In the genomic region with DNA sequence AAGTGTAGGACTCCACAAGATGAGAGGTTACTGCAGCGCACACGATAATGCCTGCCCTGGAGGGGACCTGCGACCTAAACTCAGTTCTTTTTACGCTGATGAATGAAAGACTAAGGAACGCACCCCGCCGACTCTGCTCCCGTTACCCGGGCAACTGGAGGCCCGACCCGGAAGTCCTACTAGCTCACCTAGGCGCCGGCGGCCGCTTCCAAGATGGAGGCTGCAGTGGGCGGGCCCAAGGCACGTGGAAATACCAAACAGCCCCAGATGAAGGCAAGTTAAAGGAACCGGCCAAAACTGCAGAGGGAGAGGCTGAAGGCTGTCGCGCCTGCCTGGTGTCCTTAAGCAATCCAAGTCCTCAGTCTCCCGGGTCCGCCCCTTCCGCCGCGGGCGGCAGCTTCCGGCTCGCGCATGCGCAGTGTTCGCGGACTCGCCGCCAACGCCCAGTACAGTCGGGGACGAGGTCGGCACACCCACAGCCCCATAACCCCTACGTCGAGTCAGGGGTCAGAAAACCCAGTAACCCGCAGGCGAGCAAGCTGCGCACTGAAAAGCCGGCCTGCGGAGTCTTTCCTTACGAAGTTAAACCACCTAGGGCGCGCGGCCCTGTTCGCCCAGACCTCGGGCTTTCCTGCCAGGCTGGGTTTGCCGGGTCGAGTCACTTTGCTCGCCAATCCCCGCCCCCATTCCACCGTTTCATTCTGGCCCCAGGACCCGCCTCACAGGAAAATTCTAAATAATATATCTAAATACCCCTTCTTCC, we compare ENCODE assay signal across 1 cellular context.
TF ChIP-seq lines count a peak whose summit lies in the region.

A gene with protein sequence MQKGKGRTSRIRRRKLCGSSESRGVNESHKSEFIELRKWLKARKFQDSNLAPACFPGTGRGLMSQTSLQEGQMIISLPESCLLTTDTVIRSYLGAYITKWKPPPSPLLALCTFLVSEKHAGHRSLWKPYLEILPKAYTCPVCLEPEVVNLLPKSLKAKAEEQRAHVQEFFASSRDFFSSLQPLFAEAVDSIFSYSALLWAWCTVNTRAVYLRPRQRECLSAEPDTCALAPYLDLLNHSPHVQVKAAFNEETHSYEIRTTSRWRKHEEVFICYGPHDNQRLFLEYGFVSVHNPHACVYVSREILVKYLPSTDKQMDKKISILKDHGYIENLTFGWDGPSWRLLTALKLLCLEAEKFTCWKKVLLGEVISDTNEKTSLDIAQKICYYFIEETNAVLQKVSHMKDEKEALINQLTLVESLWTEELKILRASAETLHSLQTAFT (minus strand): TSS at position 368 of the 763 bp plus-strand sequence. CDS start 1,638 bp downstream, outside the sequence.

TF ChIP-seq in K562, 482 proteins besides CTCF, POLR2A, EP300 and RAD21 (continued from another document and continues in another):
- TF ChIP-seq, protein P1, sequence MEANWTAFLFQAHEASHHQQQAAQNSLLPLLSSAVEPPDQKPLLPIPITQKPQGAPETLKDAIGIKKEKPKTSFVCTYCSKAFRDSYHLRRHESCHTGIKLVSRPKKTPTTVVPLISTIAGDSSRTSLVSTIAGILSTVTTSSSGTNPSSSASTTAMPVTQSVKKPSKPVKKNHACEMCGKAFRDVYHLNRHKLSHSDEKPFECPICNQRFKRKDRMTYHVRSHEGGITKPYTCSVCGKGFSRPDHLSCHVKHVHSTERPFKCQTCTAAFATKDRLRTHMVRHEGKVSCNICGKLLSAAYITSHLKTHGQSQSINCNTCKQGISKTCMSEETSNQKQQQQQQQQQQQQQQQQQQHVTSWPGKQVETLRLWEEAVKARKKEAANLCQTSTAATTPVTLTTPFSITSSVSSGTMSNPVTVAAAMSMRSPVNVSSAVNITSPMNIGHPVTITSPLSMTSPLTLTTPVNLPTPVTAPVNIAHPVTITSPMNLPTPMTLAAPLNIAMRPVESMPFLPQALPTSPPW (CRISPR knock-in tag; IDR thresholded peaks at IDR 0.05) = peak; percentile 57
- TF ChIP-seq, protein P2, sequence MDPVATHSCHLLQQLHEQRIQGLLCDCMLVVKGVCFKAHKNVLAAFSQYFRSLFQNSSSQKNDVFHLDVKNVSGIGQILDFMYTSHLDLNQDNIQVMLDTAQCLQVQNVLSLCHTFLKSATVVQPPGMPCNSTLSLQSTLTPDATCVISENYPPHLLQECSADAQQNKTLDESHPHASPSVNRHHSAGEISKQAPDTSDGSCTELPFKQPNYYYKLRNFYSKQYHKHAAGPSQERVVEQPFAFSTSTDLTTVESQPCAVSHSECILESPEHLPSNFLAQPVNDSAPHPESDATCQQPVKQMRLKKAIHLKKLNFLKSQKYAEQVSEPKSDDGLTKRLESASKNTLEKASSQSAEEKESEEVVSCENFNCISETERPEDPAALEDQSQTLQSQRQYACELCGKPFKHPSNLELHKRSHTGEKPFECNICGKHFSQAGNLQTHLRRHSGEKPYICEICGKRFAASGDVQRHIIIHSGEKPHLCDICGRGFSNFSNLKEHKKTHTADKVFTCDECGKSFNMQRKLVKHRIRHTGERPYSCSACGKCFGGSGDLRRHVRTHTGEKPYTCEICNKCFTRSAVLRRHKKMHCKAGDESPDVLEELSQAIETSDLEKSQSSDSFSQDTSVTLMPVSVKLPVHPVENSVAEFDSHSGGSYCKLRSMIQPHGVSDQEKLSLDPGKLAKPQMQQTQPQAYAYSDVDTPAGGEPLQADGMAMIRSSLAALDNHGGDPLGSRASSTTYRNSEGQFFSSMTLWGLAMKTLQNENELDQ (CRISPR knock-in tag; IDR thresholded peaks at IDR 0.05; ENCODE audit: borderline replicate concordance) = no peak
- peak; percentile 8; the same call in 1 of the 2 replicates for TF ChIP-seq ZNF263 (CRISPR knock-in tag; IDR thresholded peaks at IDR 0.05; ENCODE audit: borderline replicate concordance)
- TF ChIP-seq POLR2G (IDR thresholded peaks at IDR 0.05; ENCODE audit: low read depth, low read length) = peak; percentile 92
- TF ChIP-seq, protein P3, sequence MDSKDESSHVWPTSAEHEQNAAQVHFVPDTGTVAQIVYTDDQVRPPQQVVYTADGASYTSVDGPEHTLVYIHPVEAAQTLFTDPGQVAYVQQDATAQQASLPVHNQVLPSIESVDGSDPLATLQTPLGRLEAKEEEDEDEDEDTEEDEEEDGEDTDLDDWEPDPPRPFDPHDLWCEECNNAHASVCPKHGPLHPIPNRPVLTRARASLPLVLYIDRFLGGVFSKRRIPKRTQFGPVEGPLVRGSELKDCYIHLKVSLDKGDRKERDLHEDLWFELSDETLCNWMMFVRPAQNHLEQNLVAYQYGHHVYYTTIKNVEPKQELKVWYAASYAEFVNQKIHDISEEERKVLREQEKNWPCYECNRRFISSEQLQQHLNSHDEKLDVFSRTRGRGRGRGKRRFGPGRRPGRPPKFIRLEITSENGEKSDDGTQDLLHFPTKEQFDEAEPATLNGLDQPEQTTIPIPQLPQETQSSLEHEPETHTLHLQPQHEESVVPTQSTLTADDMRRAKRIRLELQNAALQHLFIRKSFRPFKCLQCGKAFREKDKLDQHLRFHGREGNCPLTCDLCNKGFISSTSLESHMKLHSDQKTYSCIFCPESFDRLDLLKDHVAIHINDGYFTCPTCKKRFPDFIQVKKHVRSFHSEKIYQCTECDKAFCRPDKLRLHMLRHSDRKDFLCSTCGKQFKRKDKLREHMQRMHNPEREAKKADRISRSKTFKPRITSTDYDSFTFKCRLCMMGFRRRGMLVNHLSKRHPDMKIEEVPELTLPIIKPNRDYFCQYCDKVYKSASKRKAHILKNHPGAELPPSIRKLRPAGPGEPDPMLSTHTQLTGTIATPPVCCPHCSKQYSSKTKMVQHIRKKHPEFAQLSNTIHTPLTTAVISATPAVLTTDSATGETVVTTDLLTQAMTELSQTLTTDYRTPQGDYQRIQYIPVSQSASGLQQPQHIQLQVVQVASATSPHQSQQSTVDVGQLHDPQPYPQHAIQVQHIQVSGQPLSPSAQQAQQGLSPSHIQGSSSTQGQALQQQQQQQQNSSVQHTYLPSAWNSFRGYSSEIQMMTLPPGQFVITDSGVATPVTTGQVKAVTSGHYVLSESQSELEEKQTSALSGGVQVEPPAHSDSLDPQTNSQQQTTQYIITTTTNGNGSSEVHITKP (IDR thresholded peaks at IDR 0.05; ENCODE audit: partially characterized antibody) = peak; percentile 72
- TF ChIP-seq, protein P4, sequence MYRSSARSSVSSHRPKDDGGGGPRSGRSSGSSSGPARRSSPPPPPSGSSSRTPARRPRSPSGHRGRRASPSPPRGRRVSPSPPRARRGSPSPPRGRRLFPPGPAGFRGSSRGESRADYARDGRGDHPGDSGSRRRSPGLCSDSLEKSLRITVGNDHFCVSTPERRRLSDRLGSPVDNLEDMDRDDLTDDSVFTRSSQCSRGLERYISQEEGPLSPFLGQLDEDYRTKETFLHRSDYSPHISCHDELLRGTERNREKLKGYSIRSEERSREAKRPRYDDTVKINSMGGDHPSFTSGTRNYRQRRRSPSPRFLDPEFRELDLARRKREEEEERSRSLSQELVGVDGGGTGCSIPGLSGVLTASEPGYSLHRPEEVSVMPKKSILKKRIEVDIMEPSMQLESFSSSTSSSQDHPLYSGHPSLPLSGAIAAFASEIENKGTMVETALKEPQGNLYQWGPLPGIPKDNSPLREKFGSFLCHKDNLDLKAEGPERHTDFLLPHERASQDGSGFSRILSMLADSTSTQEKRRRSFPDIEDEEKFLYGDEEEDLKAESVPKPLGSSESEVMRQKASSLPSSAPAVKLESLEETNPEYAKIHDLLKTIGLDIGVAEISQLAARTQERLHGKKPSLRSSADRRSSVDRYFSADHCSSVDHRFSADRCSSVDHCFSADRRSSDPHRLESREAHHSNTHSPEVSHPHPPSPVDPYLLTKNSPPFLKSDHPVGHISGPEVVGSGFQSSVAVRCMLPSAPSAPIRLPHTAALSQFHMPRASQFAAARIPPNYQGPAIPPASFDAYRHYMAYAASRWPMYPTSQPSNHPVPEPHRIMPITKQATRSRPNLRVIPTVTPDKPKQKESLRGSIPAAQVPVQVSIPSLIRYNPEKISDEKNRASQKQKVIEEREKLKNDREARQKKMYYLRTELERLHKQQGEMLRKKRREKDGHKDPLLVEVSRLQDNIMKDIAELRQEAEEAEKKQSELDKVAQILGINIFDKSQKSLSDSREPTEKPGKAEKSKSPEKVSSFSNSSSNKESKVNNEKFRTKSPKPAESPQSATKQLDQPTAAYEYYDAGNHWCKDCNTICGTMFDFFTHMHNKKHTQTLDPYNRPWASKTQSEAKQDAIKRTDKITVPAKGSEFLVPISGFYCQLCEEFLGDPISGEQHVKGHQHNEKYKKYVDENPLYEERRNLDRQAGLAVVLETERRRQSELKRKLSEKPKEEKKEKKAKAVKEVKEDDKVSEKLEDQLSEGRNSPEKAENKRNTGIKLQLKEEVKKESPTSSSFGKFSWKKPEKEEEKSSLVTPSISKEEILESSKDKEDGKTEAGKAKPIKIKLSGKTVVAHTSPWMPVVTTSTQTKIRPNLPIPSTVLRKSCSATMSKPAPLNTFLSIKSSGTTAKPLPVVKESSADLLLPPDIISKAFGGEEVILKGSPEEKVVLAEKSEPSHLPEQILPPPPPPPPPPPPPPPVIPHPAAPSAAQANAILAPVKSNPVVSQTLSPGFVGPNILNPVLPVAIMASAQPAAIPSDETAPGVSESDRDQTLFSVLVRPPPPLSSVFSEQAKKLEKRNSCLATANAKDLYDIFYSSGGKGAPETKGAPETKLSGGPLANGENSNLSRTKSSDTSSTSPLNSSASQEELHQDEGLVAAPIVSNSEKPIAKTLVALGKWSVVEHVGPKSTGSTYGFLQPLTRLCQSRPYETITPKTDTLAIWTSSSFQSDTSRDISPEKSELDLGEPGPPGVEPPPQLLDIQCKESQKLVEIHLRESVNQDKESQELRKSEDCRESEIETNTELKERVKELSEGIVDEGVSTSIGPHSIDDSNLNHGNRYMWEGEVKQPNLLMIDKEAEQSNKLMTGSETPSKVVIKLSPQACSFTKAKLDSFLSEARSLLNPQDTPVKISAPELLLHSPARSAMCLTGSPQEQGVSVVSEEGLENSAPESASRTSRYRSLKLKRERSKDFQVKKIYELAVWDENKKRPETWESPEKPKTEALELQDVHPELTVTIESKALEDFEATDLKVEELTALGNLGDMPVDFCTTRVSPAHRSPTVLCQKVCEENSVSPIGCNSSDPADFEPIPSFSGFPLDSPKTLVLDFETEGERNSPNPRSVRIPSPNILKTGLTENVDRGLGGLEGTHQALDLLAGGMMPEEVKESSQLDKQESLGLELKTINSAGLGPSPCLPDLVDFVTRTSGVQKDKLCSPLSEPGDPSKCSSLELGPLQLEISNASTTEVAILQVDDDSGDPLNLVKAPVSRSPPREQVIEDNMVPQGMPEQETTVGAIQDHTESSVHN (IDR thresholded peaks at IDR 0.05; ENCODE audit: borderline replicate concordance in 1 of 2, low read depth in 1 of 2) = no peak
- TF ChIP-seq ETV5 (CRISPR knock-in tag; IDR thresholded peaks at IDR 0.05; ENCODE audit: low read depth) = peak; percentile 51
- no peak for TF ChIP-seq RUNX1 (IDR thresholded peaks at IDR 0.05; ENCODE audit: low read depth)
- peak; percentile 73; the same call in 1 of the 2 replicates for TF ChIP-seq ZNF431 (CRISPR knock-in tag; IDR thresholded peaks at IDR 0.05)
- TF ChIP-seq, protein P5, sequence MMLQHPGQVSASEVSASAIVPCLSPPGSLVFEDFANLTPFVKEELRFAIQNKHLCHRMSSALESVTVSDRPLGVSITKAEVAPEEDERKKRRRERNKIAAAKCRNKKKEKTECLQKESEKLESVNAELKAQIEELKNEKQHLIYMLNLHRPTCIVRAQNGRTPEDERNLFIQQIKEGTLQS (IDR thresholded peaks at IDR 0.05) = no peak
- TF ChIP-seq, protein P5 (CRISPR knock-in tag; conservative IDR thresholded peaks at IDR 0.05) = 0 out of 2 replicates have a peak, but pooled peaks have one; percentile 10
- peak; percentile 91 for TF ChIP-seq SUPT5H (IDR thresholded peaks at IDR 0.05)
- TF ChIP-seq FOXK1 (CRISPR knock-in tag; IDR thresholded peaks at IDR 0.05; ENCODE audit: borderline replicate concordance) = peak; percentile 77
- no peak for TF ChIP-seq CCNT2 (IDR thresholded peaks at IDR 0.05; ENCODE audit: borderline replicate concordance, extremely low read depth, insufficient read length, low read depth, low read length)
- TF ChIP-seq, protein P6, sequence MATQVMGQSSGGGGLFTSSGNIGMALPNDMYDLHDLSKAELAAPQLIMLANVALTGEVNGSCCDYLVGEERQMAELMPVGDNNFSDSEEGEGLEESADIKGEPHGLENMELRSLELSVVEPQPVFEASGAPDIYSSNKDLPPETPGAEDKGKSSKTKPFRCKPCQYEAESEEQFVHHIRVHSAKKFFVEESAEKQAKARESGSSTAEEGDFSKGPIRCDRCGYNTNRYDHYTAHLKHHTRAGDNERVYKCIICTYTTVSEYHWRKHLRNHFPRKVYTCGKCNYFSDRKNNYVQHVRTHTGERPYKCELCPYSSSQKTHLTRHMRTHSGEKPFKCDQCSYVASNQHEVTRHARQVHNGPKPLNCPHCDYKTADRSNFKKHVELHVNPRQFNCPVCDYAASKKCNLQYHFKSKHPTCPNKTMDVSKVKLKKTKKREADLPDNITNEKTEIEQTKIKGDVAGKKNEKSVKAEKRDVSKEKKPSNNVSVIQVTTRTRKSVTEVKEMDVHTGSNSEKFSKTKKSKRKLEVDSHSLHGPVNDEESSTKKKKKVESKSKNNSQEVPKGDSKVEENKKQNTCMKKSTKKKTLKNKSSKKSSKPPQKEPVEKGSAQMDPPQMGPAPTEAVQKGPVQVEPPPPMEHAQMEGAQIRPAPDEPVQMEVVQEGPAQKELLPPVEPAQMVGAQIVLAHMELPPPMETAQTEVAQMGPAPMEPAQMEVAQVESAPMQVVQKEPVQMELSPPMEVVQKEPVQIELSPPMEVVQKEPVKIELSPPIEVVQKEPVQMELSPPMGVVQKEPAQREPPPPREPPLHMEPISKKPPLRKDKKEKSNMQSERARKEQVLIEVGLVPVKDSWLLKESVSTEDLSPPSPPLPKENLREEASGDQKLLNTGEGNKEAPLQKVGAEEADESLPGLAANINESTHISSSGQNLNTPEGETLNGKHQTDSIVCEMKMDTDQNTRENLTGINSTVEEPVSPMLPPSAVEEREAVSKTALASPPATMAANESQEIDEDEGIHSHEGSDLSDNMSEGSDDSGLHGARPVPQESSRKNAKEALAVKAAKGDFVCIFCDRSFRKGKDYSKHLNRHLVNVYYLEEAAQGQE (CRISPR knock-in tag; IDR thresholded peaks at IDR 0.05; ENCODE audit: low read depth) = no peak
- 0 out of 2 replicates have a peak, but pooled peaks have one; percentile 26 for TF ChIP-seq HLTF (IDR thresholded peaks at IDR 0.05)
- TF ChIP-seq NBN (IDR thresholded peaks at IDR 0.05; ENCODE audit: low read depth) = 0 out of 2 replicates have a peak, but pooled peaks have one; percentile 42
- peak; percentile 79 for TF ChIP-seq L3MBTL2 (IDR thresholded peaks at IDR 0.05)
- 0 out of 2 replicates have a peak, but pooled peaks have one; percentile 35 for TF ChIP-seq ZBTB1 (CRISPR knock-in tag; IDR thresholded peaks at IDR 0.05; ENCODE audit: borderline replicate concordance, low read depth)
- TF ChIP-seq OTX1 (CRISPR knock-in tag; IDR thresholded peaks at IDR 0.05) = peak; percentile 8; the same call in 1 of the 2 replicates
- TF ChIP-seq, protein P7, sequence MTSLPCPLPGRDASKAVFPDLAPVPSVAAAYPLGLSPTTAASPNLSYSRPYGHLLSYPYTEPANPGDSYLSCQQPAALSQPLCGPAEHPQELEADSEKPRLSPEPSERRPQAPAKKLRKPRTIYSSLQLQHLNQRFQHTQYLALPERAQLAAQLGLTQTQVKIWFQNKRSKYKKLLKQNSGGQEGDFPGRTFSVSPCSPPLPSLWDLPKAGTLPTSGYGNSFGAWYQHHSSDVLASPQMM (CRISPR knock-in tag; IDR thresholded peaks at IDR 0.05) = no peak
- TF ChIP-seq NCOA4 (IDR thresholded peaks at IDR 0.05; ENCODE audit: partially characterized antibody) = no peak
- TF ChIP-seq, protein P8, sequence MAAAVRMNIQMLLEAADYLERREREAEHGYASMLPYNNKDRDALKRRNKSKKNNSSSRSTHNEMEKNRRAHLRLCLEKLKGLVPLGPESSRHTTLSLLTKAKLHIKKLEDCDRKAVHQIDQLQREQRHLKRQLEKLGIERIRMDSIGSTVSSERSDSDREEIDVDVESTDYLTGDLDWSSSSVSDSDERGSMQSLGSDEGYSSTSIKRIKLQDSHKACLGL (CRISPR knock-in tag; IDR thresholded peaks at IDR 0.05; ENCODE audit: borderline replicate concordance, poor library complexity, severe bottlenecking) = peak; percentile 92
- no peak for TF ChIP-seq ZNF384 (IDR thresholded peaks at IDR 0.05; ENCODE audit: low read depth, low read length)
